8 cellular contexts compared by ENCODE assay signal in the genomic region with DNA sequence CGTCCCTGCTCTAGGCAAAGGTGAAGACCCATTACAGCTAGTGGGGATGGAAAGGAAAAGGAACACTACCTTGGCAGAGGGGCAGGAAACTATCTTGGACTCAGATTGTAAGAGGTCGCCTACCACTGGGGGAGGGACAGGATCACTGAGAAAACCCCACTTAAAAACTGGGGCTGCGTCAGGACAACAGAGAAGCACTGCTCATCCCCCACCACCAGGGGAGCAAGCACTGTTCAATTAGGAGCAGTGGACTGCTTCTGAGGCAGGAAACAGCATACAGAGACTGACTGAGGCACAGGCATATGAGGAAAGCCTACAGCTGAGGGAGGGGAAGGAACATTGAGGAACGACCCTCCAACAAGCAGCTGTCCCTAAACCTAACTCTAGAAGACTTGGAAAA. TPM values are rescaled to one million over a fixed set of nuclear protein-coding genes. Genes with fewer than 3 reads are reported as not detected.
DNase-seq lines count a peak whose midpoint lies in the region; ATAC-seq and TF ChIP-seq lines count a peak whose summit lies in the region.

No MANE protein-coding gene starts in this region.

- H3K27me3 ChIP-seq in MG63: no peaks in the 10 kb centered on the region
- no peaks in the 10 kb centered on the region for H3K27me3 ChIP-seq in esophagus squamous epithelium

- H3K4me3 ChIP-seq in MG63 (no peak overlapping the region), esophagus squamous epithelium (no peak overlapping the region)

- H3K27ac ChIP-seq in esophagus squamous epithelium: no peak overlapping the region

- no peak for TF ChIP-seq POLR2A in esophagus squamous epithelium (IDR thresholded peaks at IDR 0.05)

- H3K36me3 ChIP-seq in MG63 (no peaks in the 10 kb centered on the region), esophagus squamous epithelium (peaks cover 0 to 39% (median 4%) of the 10 kb centered on the region in 3 donors)

- TF ChIP-seq CTCF in esophagus squamous epithelium (IDR thresholded peaks at IDR 0.05): peak in 4 of 6 experiments; percentile 13 to 50 (median 30)

- ATAC-seq in GM21737 (IDR thresholded peaks at IDR 0.05; ENCODE audit: unreplicated experiment): peak; percentile 88

- H3K9me3 ChIP-seq in MG63: peaks cover 3% of the 10 kb centered on the region; the same call in 1 of the 2 replicates
- H3K9me3 ChIP-seq in esophagus squamous epithelium: no peaks in the 10 kb centered on the region

- peaks cover 0 to 12% (median 0%) of the 10 kb centered on the region in 3 donors for H3K4me1 ChIP-seq in esophagus squamous epithelium

- DNase-seq in NOMO-1 treated with DMSO at 0.1 percent for 48 hours (lab: John Stamatoyannopoulos, UW; ENCODE audit: unreplicated experiment): peak; percentile 2
- DNase-seq in NOMO-1 (lab: John Stamatoyannopoulos, UW; ENCODE audit: unreplicated experiment in 2 of 2): no peak
- DNase-seq in MG63: peak; percentile 2
- DNase-seq in esophagus squamous epithelium (lab: John Stamatoyannopoulos, UW): no peak
- no peak for DNase-seq in LoVo (ENCODE audit: low spot score)
- no peak for DNase-seq in DMS153 treated with DMSO at 0.1 percent for 48 hours (lab: John Stamatoyannopoulos, UW; ENCODE audit: unreplicated experiment)
- DNase-seq in NCI-H1417 treated with DMSO at 0.1 percent for 48 hours (lab: John Stamatoyannopoulos, UW): no peak

- intact Hi-C loops in esophagus squamous epithelium (cut with DNase I): no loop called here

- WGBS in esophagus squamous epithelium, 2 donors: 80 to 85% methylated on average over 4 of the region's 4 CpGs

RNA-seq across cellular contexts. Expression of gene DLAT, which starts 20.8 kb away (rescaled TPM):
- 33.1 and 39.8 TPM in 2 replicates for total RNA-seq in MG63 (2014; rRNA removed; shearing (Covaris generic); ENCODE audit: low replicate concordance)
- total RNA-seq in esophagus squamous epithelium: 10 to 100 TPM; 28.9 to 56.5 (median 39.4) TPM

Comparison
In these comparisons a context has a peak if more than half of its experiments do, and no peak if none do; other contexts are left out.
1. DNase-seq: peak in NOMO-1 treated with DMSO at 0.1 percent for 48 hours (single experiment) and MG63 (single experiment); none in NOMO-1 (0 of 2), esophagus squamous epithelium (single experiment), LoVo (single experiment), DMS153 treated with DMSO at 0.1 percent for 48 hours (single experiment) and NCI-H1417 treated with DMSO at 0.1 percent for 48 hours (single experiment).